10 cellular contexts compared by ENCODE assay signal in the genomic region with DNA sequence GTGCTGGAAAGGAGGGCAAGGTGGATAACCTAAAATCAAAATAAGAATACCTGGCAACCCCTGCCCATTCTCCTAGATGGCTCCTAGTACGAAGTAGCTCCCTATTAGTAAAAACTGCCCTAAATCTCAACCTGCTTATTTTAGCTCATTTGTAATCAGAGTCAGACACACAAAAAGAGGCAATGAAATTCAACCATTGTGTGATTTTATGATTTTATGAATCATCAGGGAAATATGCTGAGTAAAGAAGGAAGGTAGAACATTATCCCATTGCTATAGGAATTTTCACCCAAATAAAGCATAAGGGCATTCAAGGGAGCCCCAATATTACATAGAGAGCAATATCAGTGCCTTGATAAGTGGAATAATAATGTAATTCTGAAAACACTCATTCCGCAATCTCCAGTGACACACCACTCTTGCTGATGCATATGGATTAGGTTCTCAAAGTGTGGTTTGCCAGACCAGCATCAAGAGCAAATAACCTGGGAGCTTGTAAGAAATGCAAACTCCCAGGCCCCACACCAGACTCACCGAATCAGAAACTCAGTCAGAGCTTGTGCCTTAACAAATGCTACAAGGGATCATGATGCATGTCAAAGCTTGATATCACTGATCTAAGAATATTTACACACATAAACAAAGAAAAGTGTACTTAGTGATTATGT.
"Had no signal": no experiment of that assay in that cellular context is flagged by ENCODE, and none has a peak within 500 bp of the region (broad histone marks: within the 10 kb centered on the region; RNA-seq: fewer than 3 reads in every experiment).

No MANE protein-coding gene starts in this region.

- H3K27ac ChIP-seq: HL-60 had no signal

- ATAC-seq: GM23338, HepG2, K562 had no signal

- H3K4me2 ChIP-seq: GM23338 had no signal

- H3K4me3 ChIP-seq: GM23338, K562 had no signal

- DNase-seq: H9, HCEC 1CT, IMR-90, KG1 had no signal

- FAIRE-seq: H1, H54, HepG2, K562 had no signal

- H2AFZ ChIP-seq: GM23338 had no signal
